In genomic region chr1:172394811-172395210, GRCh38 we compare ENCODE assay signal across 12 cellular contexts. TPM values are rescaled to one million over a fixed set of nuclear protein-coding genes. Genes with fewer than 3 reads are reported as not detected.
DNase-seq lines count a peak whose midpoint lies in the region; ATAC-seq and TF ChIP-seq lines count a peak whose summit lies in the region.
"Had no signal": no experiment of that assay in that cellular context is flagged by ENCODE, and none has a peak within 500 bp of the region (broad histone marks: within the 10 kb centered on the region; RNA-seq: fewer than 3 reads in every experiment).

No MANE protein-coding gene starts in this region.

- H3K27ac ChIP-seq in GM23248: no peak overlapping the region
- peak overlapping the region; percentile 75 to 92 (median 83) for H3K27ac ChIP-seq in spleen

- no peak for TF ChIP-seq POLR2A in spleen (IDR thresholded peaks at IDR 0.05)

- H3K9me3 Mint-ChIP-seq in T-helper 2 cell treated with Interferon-gamma antibody and Interleukin-4, amounts not matched to agents 5 μg/mL and 100 μg/mL, for 36 hours: no peaks in the 10 kb centered on the region

- H3K79me2 ChIP-seq in GM23248 (ENCODE audit: insufficient read depth): no peaks in the 10 kb centered on the region

- peak overlapping the region; percentile 15 for H3K4me2 ChIP-seq in GM23248 (ENCODE audit: unreplicated experiment)

- DNase-seq in GM23248 (peak; percentile 54), epithelial cell of esophagus (ENCODE audit: low read depth) (peak; percentile 18), spleen (no peak), NCI-H1417 (lab: John Stamatoyannopoulos, UW) (no peak)
- DNase-seq in T-helper 2 cell treated with Interferon-gamma antibody and Interleukin-4, amounts not matched to agents 5 μg/mL and 100 μg/mL, for 36 hours (ENCODE audit: low spot score): no peak
- DNase-seq: occipital lobe, SHP77 treated with DMSO at 0.1 percent for 48 hours had no signal

- peak overlapping the region; percentile 68 for H3K4me3 Mint-ChIP-seq in T-helper 2 cell treated with Interferon-gamma antibody and Interleukin-4, amounts not matched to agents 5 μg/mL and 100 μg/mL, for 36 hours

- H3K36me3 ChIP-seq in GM23248 (ENCODE audit: low read depth) (no peaks in the 10 kb centered on the region), spleen (no peaks in the 10 kb centered on the region)

- no peaks in the 10 kb centered on the region for H3K9me2 ChIP-seq in GM23248 (ENCODE audit: insufficient read depth)

- no peak for TF ChIP-seq CTCF in epithelial cell of esophagus (IDR thresholded peaks at IDR 0.05; ENCODE audit: insufficient read depth, low read depth, low read length, missing control alignments)
- TF ChIP-seq CTCF in spleen (IDR thresholded peaks at IDR 0.05 in 8 of 11, conservative IDR thresholded peaks at IDR 0.05 in 3 of 11): no peak

- H3K27ac Mint-ChIP-seq in T-helper 2 cell treated with Interferon-gamma antibody and Interleukin-4, amounts not matched to agents 5 μg/mL and 100 μg/mL, for 36 hours: peak overlapping the region; percentile 90

- intact Hi-C loops in spleen (cut with DNase I; ENCODE audit: low total_unique reads): loop anchor here (10.0 kb wide), 1 partner anchor 210 kb away; no protein-coding TSS in a partner anchor

- no peaks in the 10 kb centered on the region for H4K20me1 ChIP-seq in GM23248 (ENCODE audit: insufficient read depth)

- H3K36me3 Mint-ChIP-seq in T-helper 2 cell treated with Interferon-gamma antibody and Interleukin-4, amounts not matched to agents 5 μg/mL and 100 μg/mL, for 36 hours (ENCODE audit: low read depth): peaks cover 8% of the 10 kb centered on the region

- H3K27me3 Mint-ChIP-seq in T-helper 2 cell treated with Interferon-gamma antibody and Interleukin-4, amounts not matched to agents 5 μg/mL and 100 μg/mL, for 36 hours (ENCODE audit: low read depth): peaks cover 9% of the 10 kb centered on the region

- H2AFZ ChIP-seq in GM23248: no peak overlapping the region

- no peak for ATAC-seq in HG03196 (IDR thresholded peaks at IDR 0.05; ENCODE audit: unreplicated experiment)
- ATAC-seq in GM19455 (IDR thresholded peaks at IDR 0.05; ENCODE audit: unreplicated experiment): no peak

- H3F3A ChIP-seq in GM23248 (ENCODE audit: insufficient read depth): peaks cover 21% of the 10 kb centered on the region

- in situ Hi-C loops in GM23248 (cut with MboI): loop anchor here (5.0 kb wide), 1 partner anchor 258 kb away; no protein-coding TSS in a partner anchor

- H3K27me3 ChIP-seq in GM23248 (replicated peaks; ENCODE audit: insufficient read depth) (no peaks in the 10 kb centered on the region), spleen (replicated peaks in 1 of 7) (no peaks in the 10 kb centered on the region)

- H3K4me3 ChIP-seq in GM23248: no peak overlapping the region
- H3K4me3 ChIP-seq in epithelial cell of esophagus (ENCODE audit: low read length): no peak overlapping the region
- no peak overlapping the region for H3K4me3 ChIP-seq in spleen

- H3K9me3 ChIP-seq in GM23248 (ENCODE audit: low read depth): no peaks in the 10 kb centered on the region
- no peaks in the 10 kb centered on the region for H3K9me3 ChIP-seq in spleen

- H3K4me1 ChIP-seq in GM23248 (ENCODE audit: insufficient read depth) (peaks cover 70% of the 10 kb centered on the region), spleen (peaks cover 32 to 90% (median 64%) of the 10 kb centered on the region in 6 donors)

- H3K4me1 Mint-ChIP-seq in T-helper 2 cell treated with Interferon-gamma antibody and Interleukin-4, amounts not matched to agents 5 μg/mL and 100 μg/mL, for 36 hours (ENCODE audit: low read depth): peaks cover 46% of the 10 kb centered on the region

- H3K9ac ChIP-seq in GM23248: no peak overlapping the region

- 62 to 64% methylated on average over 5 of the region's 5 CpGs for WGBS in GM23248 (ENCODE audit: low coverage in 1 of 2, low lambda C conversion rate in 2 of 2, missing lambda C conversion rate in 2 of 2), 2 experiments
- WGBS in spleen, 5 donors: 80 to 91% (median 84%) methylated on average over 5 of the region's 5 CpGs

RNA-seq across cellular contexts. Expression of gene C1orf105, which starts 25.7 kb away (rescaled TPM):
- total RNA-seq in GM23248 (2014; rRNA removed; shearing (Covaris generic)): not detected in 2 replicates
- not detected in 2 replicates for polyA plus RNA-seq in GM23248 (2016; fragmentation: Nextera tagmentation; extraction: Ambion mirVana)
- not detected for total RNA-seq in spleen
- polyA plus RNA-seq in spleen: not detected
- total RNA-seq: activated CD8-positive, alpha-beta memory T cell treated with anti-CD3 and anti-CD28 coated beads for 36 hours; Daoy; dermis microvascular lymphatic vessel endothelial cell; occipital lobe had no signal

RNA-seq across cellular contexts. Expression of gene PIGC, which starts 49.1 kb away (rescaled TPM):
- total RNA-seq in GM23248 (2014; rRNA removed; shearing (Covaris generic)): 18.3 and 27.8 TPM in 2 replicates
- polyA plus RNA-seq in GM23248 (2016; fragmentation: Nextera tagmentation; extraction: Ambion mirVana): 29.3 and 32.7 TPM in 2 replicates
- total RNA-seq in spleen: 10 to 100 TPM; 20.1 to 28.0 (median 23.4) TPM
- polyA plus RNA-seq in spleen: 10 to 100 TPM; 23.2 to 27.8 (median 27.6) TPM

Comparison
In these comparisons a context has a peak if more than half of its experiments do, and no peak if none do; other contexts are left out.
1. DNase-seq: peak in GM23248 (single experiment) and epithelial cell of esophagus (single experiment); none in T-helper 2 cell treated with Interferon-gamma antibody and Interleukin-4, amounts not matched to agents 5 μg/mL and 100 μg/mL, for 36 hours (single experiment), spleen (single experiment) and NCI-H1417 (0 of 3).